Comparison of ENCODE assay signal across 8 cellular contexts in genomic region chr6:131135244-131136020, GRCh38. TPM values are rescaled to one million over a fixed set of nuclear protein-coding genes. Genes with fewer than 3 reads are reported as not detected.
A peak's percentile ranks its signal among the peaks of the same experiment; 100 is the strongest.
DNase-seq lines count a peak whose midpoint lies in the region; ATAC-seq and TF ChIP-seq lines count a peak whose summit lies in the region.

Gene AKAP7 (plus strand): TSS chr6:131135467. CDS start chr6:131135764, 297 bp downstream.

- H3K4me1 Mint-ChIP-seq in CD4-positive, alpha-beta memory T cell, result peaks cover 12 to 32% (median 22%) of the 10 kb centered on the region in 4 donors
- H3K4me1 Mint-ChIP-seq in T-helper 1 cell treated with Interleukin-12 subunit alpha and Interleukin-12 subunit beta and Interleukin-4 antibody, amounts not matched to agents 30 μg/mL and 1 μg/mL, for 36 hours (ENCODE audit: low read depth), result peaks cover 14% of the 10 kb centered on the region

- intact Hi-C loops in CD4-positive, alpha-beta memory T cell (cut with micrococcal nuclease), result loop anchor here (5.0 kb wide), 1 partner anchor 73 kb away; the partner anchor contains the start of gene EPB41L2
- intact Hi-C loops in psoas muscle (cut with DNase I), result no loop called here

- POLR2A ChIA-PET in CD4-positive, alpha-beta memory T cell (lab: Charles Lee; ENCODE audit: partially characterized antibody), result interaction anchor here (1.8 kb wide), 1 partner anchor 64 kb away, joined by 6 read pairs; no protein-coding TSS in a partner anchor

- CTCF ChIA-PET in CD4-positive, alpha-beta memory T cell (lab: Charles Lee; ENCODE audit: partially characterized antibody), result no interaction called here

- peak within 1 kb of the TSS; percentile 92 to 98 (median 94) for H3K4me3 Mint-ChIP-seq in CD4-positive, alpha-beta memory T cell
- peak within 1 kb of the TSS; percentile 88 for H3K4me3 Mint-ChIP-seq in T-helper 1 cell treated with Interleukin-12 subunit alpha and Interleukin-12 subunit beta and Interleukin-4 antibody, amounts not matched to agents 30 μg/mL and 1 μg/mL, for 36 hours

- no peaks in the 10 kb centered on the region for H3K9me3 Mint-ChIP-seq in CD4-positive, alpha-beta memory T cell
- no peaks in the 10 kb centered on the region for H3K9me3 Mint-ChIP-seq in T-helper 1 cell treated with Interleukin-12 subunit alpha and Interleukin-12 subunit beta and Interleukin-4 antibody, amounts not matched to agents 30 μg/mL and 1 μg/mL, for 36 hours

- peak within 1 kb of the TSS; percentile 58 to 67 for H3K4me3 ChIP-seq in CD4-positive, alpha-beta memory T cell (ENCODE audit: low read length in 2 of 2)
- peak within 1 kb of the TSS; percentile 59 to 80 for H3K4me3 ChIP-seq in right atrium auricular region
- peak within 1 kb of the TSS; percentile 96 for H3K4me3 ChIP-seq in psoas muscle
- H3K4me3 ChIP-seq in urinary bladder (ENCODE audit: low read depth, low read length), result peak within 1 kb of the TSS; percentile 77

- WGBS in psoas muscle, 3 donors, result 0 to 1% (median 0%) methylated on average over 74 to 99 of the region's 99 CpGs
- under 1% methylated on average over 98 of the region's 99 CpGs for WGBS in urinary bladder

- H3K9me3 ChIP-seq in CD4-positive, alpha-beta memory T cell (ENCODE audit: control insufficient read depth in 1 of 2, low read length in 2 of 2), result no peaks in the 10 kb centered on the region
- H3K9me3 ChIP-seq in right atrium auricular region, result no peaks in the 10 kb centered on the region
- H3K9me3 ChIP-seq in psoas muscle, result no peaks in the 10 kb centered on the region

- H3K27ac Mint-ChIP-seq in CD4-positive, alpha-beta memory T cell, result peak within 1 kb of the TSS; percentile 74 to 96 (median 94)
- H3K27ac Mint-ChIP-seq in T-helper 1 cell treated with Interleukin-12 subunit alpha and Interleukin-12 subunit beta and Interleukin-4 antibody, amounts not matched to agents 30 μg/mL and 1 μg/mL, for 36 hours, result peak within 1 kb of the TSS; percentile 86

- no peak for TF ChIP-seq CTCF in right atrium auricular region (IDR thresholded peaks at IDR 0.05)
- no peak for TF ChIP-seq CTCF in psoas muscle (IDR thresholded peaks at IDR 0.05)

- peaks cover 17% of the 10 kb centered on the region for H3K4me1 ChIP-seq in CD4-positive, alpha-beta memory T cell (ENCODE audit: insufficient read depth, low read length)
- H3K4me1 ChIP-seq in right atrium auricular region (peaks cover 0 to 16% of the 10 kb centered on the region in 2 donors), psoas muscle (peaks cover 19% of the 10 kb centered on the region), urinary bladder (ENCODE audit: insufficient read depth) (no peaks in the 10 kb centered on the region)

- peak within 1 kb of the TSS; percentile 27 for H3K27ac ChIP-seq in CD4-positive, alpha-beta memory T cell (ENCODE audit: low read depth, low read length)
- H3K27ac ChIP-seq in angular gyrus (ENCODE audit: low read depth, low read length) (peak within 1 kb of the TSS; percentile 89), right atrium auricular region (peak within 1 kb of the TSS; percentile 90 to 91), psoas muscle (peak within 1 kb of the TSS; percentile 92), urinary bladder (ENCODE audit: low read depth) (peak within 1 kb of the TSS; percentile 80)

- peaks cover 1 to 5% of the 10 kb centered on the region in 2 donors for H3K27me3 Mint-ChIP-seq in CD4-positive, alpha-beta memory T cell
- peaks cover 32% of the 10 kb centered on the region for H3K27me3 Mint-ChIP-seq in T-helper 1 cell treated with Interleukin-12 subunit alpha and Interleukin-12 subunit beta and Interleukin-4 antibody, amounts not matched to agents 30 μg/mL and 1 μg/mL, for 36 hours (ENCODE audit: low read depth)

- H3K36me3 ChIP-seq in CD4-positive, alpha-beta memory T cell (ENCODE audit: insufficient read depth, low read length), result no peaks in the 10 kb centered on the region
- H3K36me3 ChIP-seq in right atrium auricular region, result no peaks in the 10 kb centered on the region
- H3K36me3 ChIP-seq in psoas muscle (ENCODE audit: insufficient read depth in 1 of 2, low read depth in 1 of 2), result no peaks in the 10 kb centered on the region
- H3K36me3 ChIP-seq in urinary bladder (ENCODE audit: insufficient read depth), result no peaks in the 10 kb centered on the region

- ATAC-seq in GM19452 (IDR thresholded peaks at IDR 0.05; ENCODE audit: unreplicated experiment), result peak; percentile 82
- peak; percentile 55 for ATAC-seq in HG03558 (IDR thresholded peaks at IDR 0.05; ENCODE audit: extremely low read depth, unreplicated experiment)
- peak; percentile 82 to 90 (median 88) for ATAC-seq in psoas muscle

- H3K36me3 Mint-ChIP-seq in CD4-positive, alpha-beta memory T cell, result peaks cover 0 to 5% of the 10 kb centered on the region in 2 donors
- H3K36me3 Mint-ChIP-seq in T-helper 1 cell treated with Interleukin-12 subunit alpha and Interleukin-12 subunit beta and Interleukin-4 antibody, amounts not matched to agents 30 μg/mL and 1 μg/mL, for 36 hours (ENCODE audit: low read depth), result no peaks in the 10 kb centered on the region

- no peaks in the 10 kb centered on the region for H3K27me3 ChIP-seq in CD4-positive, alpha-beta memory T cell (ENCODE audit: insufficient read depth, low read length)
- H3K27me3 ChIP-seq in right atrium auricular region, result no peaks in the 10 kb centered on the region
- no peaks in the 10 kb centered on the region for H3K27me3 ChIP-seq in psoas muscle (ENCODE audit: insufficient read depth in 3 of 3, low read length in 2 of 3)

- peak; percentile 47 to 58 (median 52) for DNase-seq in CD4-positive, alpha-beta memory T cell
- DNase-seq in right atrium auricular region (ENCODE audit: low spot score), result peak; percentile 78
- peak; percentile 84 to 89 for DNase-seq in psoas muscle

RNA-seq across cellular contexts. Expression of gene AKAP7, which starts in this region (rescaled TPM):
- total RNA-seq in CD4-positive, alpha-beta memory T cell, result 10 to 100 TPM; 15.4 to 16.2 TPM
- 10 to 100 TPM; 14.5 to 19.0 TPM for polyA plus RNA-seq in CD4-positive, alpha-beta memory T cell
- total RNA-seq in right atrium auricular region (10 to 100 TPM; 10.2 to 11.6 TPM), psoas muscle (10 to 100 TPM in 1 of 4 donors, 1 to 10 TPM in 3; 7.6 to 11.5 (median 9.9) TPM), urinary bladder (38.2 TPM)
- polyA plus RNA-seq in psoas muscle (10 to 100 TPM in 1 of 3 donors, 1 to 10 TPM in 2; 1.3 to 11.0 (median 8.6) TPM), urinary bladder (6.8 TPM)

Comparison
In these comparisons a context has a peak if more than half of its experiments do, and no peak if none do; other contexts are left out.
1. Peak in every context shown above with its lines: DNase-seq, ATAC-seq, H3K4me3 ChIP-seq and H3K27ac ChIP-seq.
2. H3K27ac ChIP-seq: peak in every context shown above with its lines; median percentile 92 in psoas muscle; 90 in right atrium auricular region; 89 in angular gyrus; 80 in urinary bladder; 27 in CD4-positive, alpha-beta memory T cell.